ENCODE assay signal across 8 cellular contexts in genomic region chr1:230066466-230067404, GRCh38. TPM values are rescaled to one million over a fixed set of nuclear protein-coding genes. Genes with fewer than 3 reads are reported as not detected.
DNase-seq lines count a peak whose midpoint lies in the region; ATAC-seq, FAIRE-seq and TF ChIP-seq lines count a peak whose summit lies in the region.

TSS of gene GALNT2 (plus strand) at chr1:230067238. CDS start at chr1:230067281, 43 bp downstream.

- H3K9me3 ChIP-seq in parathyroid adenoma (ENCODE audit: control insufficient read depth, low read length) (no peaks in the 10 kb centered on the region), thyroid gland (no peaks in the 10 kb centered on the region)

- 1% methylated on average over 5 to 21 of the region's 104 CpGs for WGBS in thyroid gland, 2 donors

- DNase-seq in GM12892 (ENCODE audit: insufficient read length): peak; percentile 91
- peak; percentile 43 for DNase-seq in NCI-H1417 treated with DMSO at 0.1 percent for 48 hours (lab: John Stamatoyannopoulos, UW)
- peak; percentile 90 for DNase-seq in SW480 (ENCODE audit: low spot score)
- peak; percentile 78 for DNase-seq in activated naive CD8-positive, alpha-beta T cell treated with anti-CD3 and anti-CD28 coated beads, Interleukin-2, amount 50 U/mL, for 16 hours (ENCODE audit: low read depth, low spot score)
- peak; percentile 93 for DNase-seq in Right ventricle myocardium superior
- DNase-seq in thyroid gland: peak; percentile 91 to 92

- ATAC-seq in HG02763 (IDR thresholded peaks at IDR 0.05; ENCODE audit: unreplicated experiment) (peak; percentile 81), Right ventricle myocardium superior (ENCODE audit: poor library complexity) (peak; percentile 96)

- H3K4me3 ChIP-seq in parathyroid adenoma (ENCODE audit: low read depth, low read length) (peak within 1 kb of the TSS; percentile 65), thyroid gland (replicated peaks in 1 of 3) (peak within 1 kb of the TSS; percentile 72 to 81 (median 75))

- H3K27ac ChIP-seq in parathyroid adenoma (peak within 1 kb of the TSS; percentile 82), thyroid gland (peak within 1 kb of the TSS; percentile 36 to 86 (median 57))

- H3K4me1 ChIP-seq in parathyroid adenoma (peaks cover 4% of the 10 kb centered on the region), thyroid gland (peaks cover 25 to 28% of the 10 kb centered on the region in 2 donors)

- H3K36me3 ChIP-seq in parathyroid adenoma (ENCODE audit: control insufficient read depth, insufficient read depth, low read length) (no peaks in the 10 kb centered on the region), thyroid gland (no peaks in the 10 kb centered on the region)

- no peak for TF ChIP-seq CTCF in parathyroid adenoma (IDR thresholded peaks at IDR 0.05)
- no peak for TF ChIP-seq CTCF in thyroid gland (IDR thresholded peaks at IDR 0.05)

- FAIRE-seq in GM12892 (lab: Jason Lieb, UNC): peak; percentile 98

- peak within 1 kb of the TSS; percentile 78 for H2AFZ ChIP-seq in parathyroid adenoma

- H3K4me2 ChIP-seq in parathyroid adenoma (ENCODE audit: low read length): peak within 1 kb of the TSS; percentile 97

- no peak within 1 kb of the TSS for H3K9ac ChIP-seq in parathyroid adenoma

- no peaks in the 10 kb centered on the region for H3K27me3 ChIP-seq in parathyroid adenoma (ENCODE audit: control insufficient read depth, insufficient read depth, low read length)
- H3K27me3 ChIP-seq in thyroid gland: no peaks in the 10 kb centered on the region

- H3K79me2 ChIP-seq in parathyroid adenoma: peaks cover 26% of the 10 kb centered on the region

- intact Hi-C loops in Right ventricle myocardium superior (cut with DNase I) (no loop called here), thyroid gland (cut with DNase I) (no loop called here)

- peak; percentile 69 for TF ChIP-seq POLR2A in GM12892 (IDR thresholded peaks at IDR 0.05; ENCODE audit: low read depth, low read length)
- peak; percentile 24 to 94 for TF ChIP-seq POLR2A in thyroid gland (IDR thresholded peaks at IDR 0.05)

RNA-seq across cellular contexts. Expression of gene GALNT2, which starts in this region (rescaled TPM):
- polyA plus RNA-seq in GM12892 (2012; ENCODE audit: missing spikeins): 12.8 TPM
- total RNA-seq in Right ventricle myocardium superior (21.2 TPM), thyroid gland (10 to 100 TPM; 26.2 to 48.9 (median 42.3) TPM)

Comparison
In these comparisons a context has a peak if more than half of its experiments do, and no peak if none do; other contexts are left out.
1. Peak in every context shown above with its lines: DNase-seq, ATAC-seq, H3K4me3 ChIP-seq and H3K27ac ChIP-seq.
2. DNase-seq: peak in every context shown above with its lines; median percentile 93 in Right ventricle myocardium superior; 92 in thyroid gland; 91 in GM12892; 90 in SW480; 78 in activated naive CD8-positive, alpha-beta T cell treated with anti-CD3 and anti-CD28 coated beads, Interleukin-2, amount 50 U/mL, for 16 hours; 43 in NCI-H1417 treated with DMSO at 0.1 percent for 48 hours.